8 cellular contexts compared by ENCODE assay signal in the genomic region with DNA sequence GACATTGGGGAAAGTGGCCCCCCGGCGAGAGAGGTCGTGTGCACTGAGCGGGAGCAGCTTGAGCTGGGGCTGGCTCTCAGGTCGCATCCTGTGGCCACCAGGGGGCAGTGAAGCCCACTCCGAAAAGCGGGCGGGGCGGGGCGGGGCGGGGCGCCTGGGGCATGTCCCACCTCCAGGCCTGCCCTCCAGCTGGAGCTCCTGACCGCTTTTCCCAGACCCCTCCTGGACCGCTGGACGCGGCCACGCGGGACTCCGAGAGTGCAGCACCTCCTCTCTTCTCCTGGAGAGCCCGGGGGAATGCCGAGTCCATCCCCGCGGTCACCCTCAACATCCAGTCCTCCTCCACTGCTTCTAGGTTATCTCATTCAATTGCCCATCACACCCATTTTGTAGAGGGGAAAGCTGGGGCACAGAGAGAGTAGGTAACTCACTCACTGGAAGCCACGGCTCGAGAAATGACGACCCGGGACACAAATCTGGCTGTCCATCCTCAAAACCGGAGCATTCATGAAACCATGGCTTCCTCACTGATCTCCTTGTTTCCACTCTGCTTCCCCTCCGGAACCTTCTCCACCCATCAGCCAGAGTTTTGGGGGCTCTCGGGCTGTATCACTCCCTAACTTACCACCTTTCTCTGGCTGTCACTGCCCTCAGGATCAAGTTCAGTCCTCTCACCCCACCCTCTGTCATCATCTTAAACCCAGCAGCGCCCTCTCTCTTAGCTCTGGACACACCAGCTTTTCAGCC. TPM values are rescaled to one million over a fixed set of nuclear protein-coding genes. Genes with fewer than 3 reads are reported as not detected.
DNase-seq lines count a peak whose midpoint lies in the region; ATAC-seq and TF ChIP-seq lines count a peak whose summit lies in the region.

No MANE protein-coding gene starts in this region.

- peaks cover 0 to 6% (median 0%) of the 10 kb centered on the region in 11 experiments; a peak in 1 of 22 replicates for H4K20me1 ChIP-seq in BLaER1 treated with 17β-estradiol and CSF1 and Interleukin-3, amounts not matched to agents 10 nM and 100 nM

- peaks cover 47 to 55% (median 52%) of the 10 kb centered on the region in 10 experiments for H3K4me1 ChIP-seq in BLaER1 treated with 17β-estradiol and CSF1 and Interleukin-3, amounts not matched to agents 10 nM and 100 nM
- peaks cover 40% of the 10 kb centered on the region for H3K4me1 ChIP-seq in Panc1 (ENCODE audit: control insufficient read depth, insufficient read depth, low read length)
- H3K4me1 ChIP-seq in naive thymus-derived CD4-positive, alpha-beta T cell (ENCODE audit: control insufficient read depth in 2 of 2, insufficient read depth in 2 of 2, low read length in 2 of 2): peaks cover 4 to 17% of the 10 kb centered on the region in 2 donors

- peak; percentile 61 for ATAC-seq in GM19438 (IDR thresholded peaks at IDR 0.05; ENCODE audit: low read depth, unreplicated experiment)
- ATAC-seq in Panc1: peak; percentile 81
- ATAC-seq in activated T-cell treated with anti-CD3 and anti-CD28 coated beads, Interleukin-2, amount 50 U/mL, for 72 hours (replicated peaks in 1 of 2): peak; percentile 86 to 87
- ATAC-seq in naive thymus-derived CD4-positive, alpha-beta T cell: peak; percentile 97
- peak; percentile 90 for ATAC-seq in stimulated activated memory B cell treated with anti-CD40 and anti-IgM and Interleukin-4, amounts not matched to agents 10 μg/mL and 1 μg/mL and 100 μg/mL, for 72 hours

- intact Hi-C loops in Panc1 (cut with micrococcal nuclease; ENCODE audit: unreplicated experiment): loop anchor here (1.0 kb wide), 1 partner anchor 63 kb away; no protein-coding TSS in a partner anchor
- intact Hi-C loops in naive thymus-derived CD4-positive, alpha-beta T cell (cut with micrococcal nuclease): loop anchor here (1.0 to 10.0 kb wide), 6 partner anchors 13 to 353 kb away; partner anchors contain the start of genes CCM2L (in 1 of the 2) and HM13 (in 1 of the 2)

- H3K9ac ChIP-seq in BLaER1 treated with 17β-estradiol and CSF1 and Interleukin-3, amounts not matched to agents 10 nM and 100 nM: peak overlapping the region in 10 of 11 experiments; percentile 2 to 64 (median 48); a peak in 17 of 22 replicates

- H3K27me3 ChIP-seq in BLaER1 treated with 17β-estradiol and CSF1 and Interleukin-3, amounts not matched to agents 10 nM and 100 nM: no peaks in the 10 kb centered on the region
- no peaks in the 10 kb centered on the region for H3K27me3 ChIP-seq in Panc1 (ENCODE audit: control insufficient read depth, insufficient read depth, low read length)
- H3K27me3 ChIP-seq in naive thymus-derived CD4-positive, alpha-beta T cell (ENCODE audit: control insufficient read depth in 2 of 2, insufficient read depth in 2 of 2, low read length in 2 of 2): no peaks in the 10 kb centered on the region

- BruUV-seq in Panc1 (replicated peaks; lab: Mats Ljungman, UMichigan): no TSS peak

- H3K4me1 Mint-ChIP-seq in activated T-cell treated with anti-CD3 and anti-CD28 coated beads, Interleukin-2, amount 50 U/mL, for 72 hours (ENCODE audit: low read depth): peaks cover 62% of the 10 kb centered on the region
- peaks cover 20 to 50% (median 32%) of the 10 kb centered on the region in 7 donors for H3K4me1 Mint-ChIP-seq in naive thymus-derived CD4-positive, alpha-beta T cell
- H3K4me1 Mint-ChIP-seq in stimulated activated memory B cell treated with anti-CD40 and anti-IgM and Interleukin-4, amounts not matched to agents 10 μg/mL and 1 μg/mL and 100 μg/mL, for 72 hours: peaks cover 44% of the 10 kb centered on the region

- in situ Hi-C loops in Panc1 (cut with HindIII; ENCODE audit: low pct_unique_long_range_greater_than_20kb, low sequenced_read_pairs): no loop called here

- H3K27me3 Mint-ChIP-seq in activated T-cell treated with anti-CD3 and anti-CD28 coated beads, Interleukin-2, amount 50 U/mL, for 72 hours (ENCODE audit: low read depth): no peaks in the 10 kb centered on the region
- no peaks in the 10 kb centered on the region for H3K27me3 Mint-ChIP-seq in naive thymus-derived CD4-positive, alpha-beta T cell
- H3K27me3 Mint-ChIP-seq in stimulated activated memory B cell treated with anti-CD40 and anti-IgM and Interleukin-4, amounts not matched to agents 10 μg/mL and 1 μg/mL and 100 μg/mL, for 72 hours: no peaks in the 10 kb centered on the region

- H3K27ac ChIP-seq in BLaER1 treated with 17β-estradiol and CSF1 and Interleukin-3, amounts not matched to agents 10 nM and 100 nM: peak overlapping the region in 9 of 11 experiments; percentile 9 to 66 (median 35); a peak in 15 of 22 replicates
- H3K27ac ChIP-seq in Panc1 (ENCODE audit: low read length): peak overlapping the region; percentile 78
- peak overlapping the region; percentile 69 for H3K27ac ChIP-seq in naive thymus-derived CD4-positive, alpha-beta T cell (ENCODE audit: low read depth, low read length)

- H3K4me3 Mint-ChIP-seq in activated T-cell treated with anti-CD3 and anti-CD28 coated beads, Interleukin-2, amount 50 U/mL, for 72 hours: peak overlapping the region; percentile 62 to 79
- H3K4me3 Mint-ChIP-seq in naive thymus-derived CD4-positive, alpha-beta T cell: peak overlapping the region; percentile 61 to 89 (median 83)
- peak overlapping the region; percentile 65 for H3K4me3 Mint-ChIP-seq in stimulated activated memory B cell treated with anti-CD40 and anti-IgM and Interleukin-4, amounts not matched to agents 10 μg/mL and 1 μg/mL and 100 μg/mL, for 72 hours

- H3K27ac Mint-ChIP-seq in activated T-cell treated with anti-CD3 and anti-CD28 coated beads, Interleukin-2, amount 50 U/mL, for 72 hours: peak overlapping the region; percentile 20
- H3K27ac Mint-ChIP-seq in naive thymus-derived CD4-positive, alpha-beta T cell: peak overlapping the region; percentile 66 to 91 (median 86)
- H3K27ac Mint-ChIP-seq in stimulated activated memory B cell treated with anti-CD40 and anti-IgM and Interleukin-4, amounts not matched to agents 10 μg/mL and 1 μg/mL and 100 μg/mL, for 72 hours: peak overlapping the region; percentile 45

- POLR2A ChIA-PET in Panc1 (lab: Charles Lee): interaction anchor here (0.8 to 2.2 kb wide), 3 partner anchors 17 to 62 kb away, joined by 3 to 21 read pairs (median 14); partner anchors contain the start of gene BCL2L1
- POLR2A ChIA-PET in naive thymus-derived CD4-positive, alpha-beta T cell (lab: Charles Lee): interaction anchor here (0.9 to 4.1 kb wide), 6 partner anchors 10 to 76 kb away, joined by 3 to 85 read pairs (median 3); partner anchors contain the start of gene BCL2L1

- CTCF ChIA-PET in Panc1 (lab: Charles Lee): interaction anchor here (0.5 to 7.8 kb wide), 32 partner anchors 8 to 153 kb away, joined by 3 to 195 read pairs (median 5); partner anchors contain the start of genes BCL2L1 and HM13
- CTCF ChIA-PET in naive thymus-derived CD4-positive, alpha-beta T cell (lab: Charles Lee): interaction anchor here (0.5 to 2.5 kb wide), 15 partner anchors 11 to 76 kb away, joined by 3 to 108 read pairs (median 4); partner anchors contain the start of gene BCL2L1

- no peaks in the 10 kb centered on the region for H3K9me3 Mint-ChIP-seq in activated T-cell treated with anti-CD3 and anti-CD28 coated beads, Interleukin-2, amount 50 U/mL, for 72 hours
- peaks cover 0 to 1% (median 0%) of the 10 kb centered on the region in 11 donors for H3K9me3 Mint-ChIP-seq in naive thymus-derived CD4-positive, alpha-beta T cell
- H3K9me3 Mint-ChIP-seq in stimulated activated memory B cell treated with anti-CD40 and anti-IgM and Interleukin-4, amounts not matched to agents 10 μg/mL and 1 μg/mL and 100 μg/mL, for 72 hours: no peaks in the 10 kb centered on the region

- peak; percentile 98 for TF ChIP-seq CTCF in Panc1 (IDR thresholded peaks at IDR 0.05)

- H3K36me3 Mint-ChIP-seq in activated T-cell treated with anti-CD3 and anti-CD28 coated beads, Interleukin-2, amount 50 U/mL, for 72 hours (ENCODE audit: insufficient read depth in 2 of 2): peaks cover 0 to 20% of the 10 kb centered on the region in 2 donors
- H3K36me3 Mint-ChIP-seq in naive thymus-derived CD4-positive, alpha-beta T cell: peaks cover 0 to 12% (median 0%) of the 10 kb centered on the region in 5 donors
- peaks cover 31% of the 10 kb centered on the region for H3K36me3 Mint-ChIP-seq in stimulated activated memory B cell treated with anti-CD40 and anti-IgM and Interleukin-4, amounts not matched to agents 10 μg/mL and 1 μg/mL and 100 μg/mL, for 72 hours

- H3K4me3 ChIP-seq in BLaER1 treated with 17β-estradiol and CSF1 and Interleukin-3, amounts not matched to agents 10 nM and 100 nM: peak overlapping the region in 6 of 10 experiments; percentile 31 to 63 (median 44); a peak in 9 of 20 replicates
- H3K4me3 ChIP-seq in Panc1 (ENCODE audit: low read depth in 2 of 2, low read length in 2 of 2): peak overlapping the region; percentile 27 to 64
- peak overlapping the region; percentile 54 for H3K4me3 ChIP-seq in naive thymus-derived CD4-positive, alpha-beta T cell (ENCODE audit: low read length)

- H3K4me2 ChIP-seq in BLaER1 treated with 17β-estradiol and CSF1 and Interleukin-3, amounts not matched to agents 10 nM and 100 nM: peak overlapping the region; percentile 53 to 87 (median 75)

- DNase-seq in HUDEP-2 (lab: John Stamatoyannopoulos, UW; ENCODE audit: unreplicated experiment in 76 of 76) (peak in 67 of 76 experiments; percentile 17 to 87 (median 68)), Panc1 (ENCODE audit: low read depth, low spot score) (peak; percentile 74), fibroblast of gingiva (ENCODE audit: low read depth) (peak; percentile 75)
- peak; percentile 77 to 84 for DNase-seq in activated T-cell treated with anti-CD3 and anti-CD28 coated beads, Interleukin-2, amount 50 U/mL, for 72 hours
- peak; percentile 48 to 81 (median 73) for DNase-seq in naive thymus-derived CD4-positive, alpha-beta T cell

- peaks cover 16 to 30% (median 27%) of the 10 kb centered on the region in 11 experiments for H3K36me3 ChIP-seq in BLaER1 treated with 17β-estradiol and CSF1 and Interleukin-3, amounts not matched to agents 10 nM and 100 nM
- H3K36me3 ChIP-seq in Panc1 (ENCODE audit: control insufficient read depth, insufficient read depth, low read length): no peaks in the 10 kb centered on the region
- H3K36me3 ChIP-seq in naive thymus-derived CD4-positive, alpha-beta T cell (ENCODE audit: control insufficient read depth in 2 of 3, insufficient read depth in 3 of 3, low read length in 3 of 3): peaks cover 0 to 21% (median 0%) of the 10 kb centered on the region in 3 experiments

- no peaks in the 10 kb centered on the region for H3K9me3 ChIP-seq in BLaER1 treated with 17β-estradiol and CSF1 and Interleukin-3, amounts not matched to agents 10 nM and 100 nM (replicated peaks in 1 of 11)
- H3K9me3 ChIP-seq in Panc1 (ENCODE audit: control insufficient read depth, insufficient read depth, low read depth, low read length): no peaks in the 10 kb centered on the region
- H3K9me3 ChIP-seq in naive thymus-derived CD4-positive, alpha-beta T cell (ENCODE audit: control insufficient read depth in 2 of 3, low read length in 3 of 3): no peaks in the 10 kb centered on the region

RNA-seq across cellular contexts. Expression of gene COX4I2, which starts 24.1 kb away (rescaled TPM):
- total RNA-seq in Panc1 (2021; ENCODE audit: unreplicated experiment): not detected
- not detected for polyA plus RNA-seq in Panc1 (2012; ENCODE audit: insufficient read length)
- not detected for total RNA-seq in activated T-cell treated with anti-CD3 and anti-CD28 coated beads, Interleukin-2, amount 50 U/mL, for 72 hours
- total RNA-seq in naive thymus-derived CD4-positive, alpha-beta T cell: not detected
- not detected for polyA plus RNA-seq in naive thymus-derived CD4-positive, alpha-beta T cell

RNA-seq across cellular contexts. Expression of gene ID1, which starts 56.7 kb away (rescaled TPM):
- total RNA-seq in Panc1 (2021; ENCODE audit: unreplicated experiment): 152 TPM
- 185 TPM for polyA plus RNA-seq in Panc1 (2012; ENCODE audit: insufficient read length)
- total RNA-seq in activated T-cell treated with anti-CD3 and anti-CD28 coated beads, Interleukin-2, amount 50 U/mL, for 72 hours: 1 to 10 TPM in 1 of 2 donors, under 1 TPM in 1; 0.84 to 2.0 TPM
- total RNA-seq in naive thymus-derived CD4-positive, alpha-beta T cell: 10 to 100 TPM in 1 of 5 experiments, 1 to 10 TPM in 1, under 1 TPM in 3; 0.41 to 16.9 (median 0.62) TPM
- not detected for polyA plus RNA-seq in naive thymus-derived CD4-positive, alpha-beta T cell

Comparison
In these comparisons a context has a peak if more than half of its experiments do, and no peak if none do; other contexts are left out.
1. Peak in every context shown above with its lines: DNase-seq, ATAC-seq, H3K4me3 ChIP-seq and H3K27ac ChIP-seq.
2. H3K27ac Mint-ChIP-seq: peak in every context shown above with its lines; median percentile 86 in naive thymus-derived CD4-positive, alpha-beta T cell; 45 in stimulated activated memory B cell treated with anti-CD40 and anti-IgM and Interleukin-4, amounts not matched to agents 10 μg/mL and 1 μg/mL and 100 μg/mL, for 72 hours; 20 in activated T-cell treated with anti-CD3 and anti-CD28 coated beads, Interleukin-2, amount 50 U/mL, for 72 hours.